ENCODE assay signal across 11 cellular contexts in genomic region chr12:99381992-99382391, GRCh38.
A peak's percentile ranks its signal among the peaks of the same experiment; 100 is the strongest.
DNase-seq lines count a peak whose midpoint lies in the region; ATAC-seq lines count a peak whose summit lies in the region.
"Had no signal": no experiment of that assay in that cellular context is flagged by ENCODE, and none has a peak within 500 bp of the region (broad histone marks: within the 10 kb centered on the region; RNA-seq: fewer than 3 reads in every experiment).

No MANE protein-coding gene starts in this region.

- POLR2A ChIA-PET in activated CD4-positive, alpha-beta T cell treated with anti-CD3 and anti-CD28 coated beads for 36 hours (lab: Charles Lee), result no interaction called here

- H3K27ac Mint-ChIP-seq in activated CD4-positive, alpha-beta T cell treated with anti-CD3 and anti-CD28 coated beads for 36 hours, result no peak overlapping the region
- H3K27ac Mint-ChIP-seq: stimulated activated naive B cell treated with anti-CD40 and anti-IgM and Interleukin-4, amounts not matched to agents 10 μg/mL and 1 μg/mL and 100 μg/mL, for 72 hours had no signal

- CTCF ChIA-PET in activated CD4-positive, alpha-beta T cell treated with anti-CD3 and anti-CD28 coated beads for 36 hours (lab: Charles Lee), result interaction anchor here (1.2 kb wide), 1 partner anchor 9 kb away, joined by 3 read pairs; no protein-coding TSS in a partner anchor

- intact Hi-C loops in activated CD4-positive, alpha-beta T cell treated with anti-CD3 and anti-CD28 coated beads for 36 hours (cut with DNase I, micrococcal nuclease), result no loop called here
- intact Hi-C loops in left ventricle myocardium superior (cut with micrococcal nuclease), result no loop called here

- DNase-seq in activated CD4-positive, alpha-beta T cell treated with anti-CD3 and anti-CD28 coated beads for 36 hours, result no peak
- DNase-seq in activated CD4-positive, alpha-beta T cell treated with anti-CD3 and anti-CD28 coated beads, Interleukin-2, amount 50 U/mL, for 1 hour, result no peak
- peak; percentile 9 for DNase-seq in kidney tubule cell (ENCODE audit: low spot score)
- DNase-seq in 8988T, result no peak
- DNase-seq in left ventricle myocardium superior, result no peak
- DNase-seq in effector CD4-positive, alpha-beta T cell, result no peak
- DNase-seq: heart left ventricle; NCI-H524 treated with DMSO at 0.1 percent for 48 hours; stimulated activated naive B cell treated with anti-CD40 and anti-IgM and Interleukin-4, amounts not matched to agents 10 μg/mL and 1 μg/mL and 100 μg/mL, for 72 hours had no signal

- H3K36me3 Mint-ChIP-seq in activated CD4-positive, alpha-beta T cell treated with anti-CD3 and anti-CD28 coated beads for 36 hours (ENCODE audit: low read depth), result no peaks in the 10 kb centered on the region
- H3K36me3 Mint-ChIP-seq: stimulated activated naive B cell treated with anti-CD40 and anti-IgM and Interleukin-4, amounts not matched to agents 10 μg/mL and 1 μg/mL and 100 μg/mL, for 72 hours had no signal

- no peaks in the 10 kb centered on the region for H3K4me1 Mint-ChIP-seq in activated CD4-positive, alpha-beta T cell treated with anti-CD3 and anti-CD28 coated beads for 36 hours
- H3K4me1 Mint-ChIP-seq: stimulated activated naive B cell treated with anti-CD40 and anti-IgM and Interleukin-4, amounts not matched to agents 10 μg/mL and 1 μg/mL and 100 μg/mL, for 72 hours had no signal

- peak; percentile 33 for ATAC-seq in activated CD4-positive, alpha-beta T cell treated with anti-CD3 and anti-CD28 coated beads for 36 hours
- ATAC-seq in GM21717 (IDR thresholded peaks at IDR 0.05; ENCODE audit: unreplicated experiment) (peak; percentile 89), HG03175 (IDR thresholded peaks at IDR 0.05; ENCODE audit: unreplicated experiment) (peak; percentile 96), left ventricle myocardium superior (no peak)
- ATAC-seq: heart left ventricle; stimulated activated naive B cell treated with anti-CD40 and anti-IgM and Interleukin-4, amounts not matched to agents 10 μg/mL and 1 μg/mL and 100 μg/mL, for 72 hours had no signal

- no peak overlapping the region for H3K4me3 Mint-ChIP-seq in activated CD4-positive, alpha-beta T cell treated with anti-CD3 and anti-CD28 coated beads for 36 hours
- H3K4me3 Mint-ChIP-seq: stimulated activated naive B cell treated with anti-CD40 and anti-IgM and Interleukin-4, amounts not matched to agents 10 μg/mL and 1 μg/mL and 100 μg/mL, for 72 hours had no signal

- H3K27me3 Mint-ChIP-seq in activated CD4-positive, alpha-beta T cell treated with anti-CD3 and anti-CD28 coated beads for 36 hours, result no peaks in the 10 kb centered on the region
- H3K27me3 Mint-ChIP-seq: stimulated activated naive B cell treated with anti-CD40 and anti-IgM and Interleukin-4, amounts not matched to agents 10 μg/mL and 1 μg/mL and 100 μg/mL, for 72 hours had no signal

- H3K9me3 Mint-ChIP-seq in activated CD4-positive, alpha-beta T cell treated with anti-CD3 and anti-CD28 coated beads for 36 hours (ENCODE audit: low read depth), result peaks cover 3% of the 10 kb centered on the region
